In the genomic region with DNA sequence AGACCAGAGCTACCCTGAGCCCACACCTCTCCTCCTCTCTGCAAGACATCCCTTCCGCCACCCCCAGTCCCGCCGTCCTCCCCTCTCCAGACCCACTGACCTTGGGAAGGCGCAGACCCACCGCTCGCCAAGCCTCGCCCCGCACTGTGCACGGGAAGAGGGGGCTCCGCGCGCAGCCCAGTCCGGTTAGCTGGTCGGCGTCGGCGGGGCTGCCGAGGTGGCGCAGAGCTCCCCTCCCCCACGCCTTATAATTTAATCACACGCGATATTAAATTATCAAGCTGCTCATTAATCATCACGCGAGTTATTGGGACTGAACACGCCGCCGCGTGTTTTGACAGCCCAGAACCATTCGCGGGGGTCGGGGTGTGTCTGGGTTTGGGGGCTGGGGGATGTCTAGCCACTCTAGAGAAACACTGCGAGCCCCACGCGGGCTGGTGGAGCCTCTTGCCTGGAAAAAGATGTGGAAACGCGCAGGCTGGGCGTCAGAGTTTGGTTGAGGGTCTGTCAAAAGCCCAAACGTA, we compare ENCODE assay signal across 15 cellular contexts. TPM values are rescaled to one million over a fixed set of nuclear protein-coding genes. Genes with fewer than 3 reads are reported as not detected.
DNase-seq lines count a peak whose midpoint lies in the region; ATAC-seq and TF ChIP-seq lines count a peak whose summit lies in the region.
"Had no signal": no experiment of that assay in that cellular context is flagged by ENCODE, and none has a peak within 500 bp of the region (broad histone marks: within the 10 kb centered on the region; RNA-seq: fewer than 3 reads in every experiment).

LINC00237 (minus strand) TSS at position 188 of the 524 bp plus-strand sequence.

- H3K9ac ChIP-seq in iPS-18a (ENCODE audit: low read length) (no peak within 1 kb of the TSS), smooth muscle cell (ENCODE audit: low read depth) (no peak within 1 kb of the TSS)

- H3K9me3 ChIP-seq in WERI-Rb-1 (ENCODE audit: severe bottlenecking) (peaks cover 6% of the 10 kb centered on the region), iPS-18a (ENCODE audit: control insufficient read depth, low read depth, low read length) (no peaks in the 10 kb centered on the region), smooth muscle cell (replicated peaks; ENCODE audit: low read depth) (no peaks in the 10 kb centered on the region)
- H3K9me3 ChIP-seq: left lung, Peyer's patch had no signal

- H3K36me3 ChIP-seq in WERI-Rb-1, result no peaks in the 10 kb centered on the region
- H3K36me3 ChIP-seq in iPS-18a (ENCODE audit: control insufficient read depth, low read depth, low read length), result no peaks in the 10 kb centered on the region
- no peaks in the 10 kb centered on the region for H3K36me3 ChIP-seq in smooth muscle cell (ENCODE audit: low read depth)
- H3K36me3 ChIP-seq: left lung, Peyer's patch had no signal

- peak within 1 kb of the TSS; percentile 80 for H3K4me2 ChIP-seq in smooth muscle cell

- H3K4me3 ChIP-seq in WERI-Rb-1 (ENCODE audit: low read depth, low read length) (peak within 1 kb of the TSS; percentile 16), iPS-18a (ENCODE audit: low read length) (peak within 1 kb of the TSS; percentile 49), smooth muscle cell (peak within 1 kb of the TSS; percentile 29)
- H3K4me3 ChIP-seq: left lung had no signal

- H2AFZ ChIP-seq in smooth muscle cell (ENCODE audit: low read depth), result peak within 1 kb of the TSS; percentile 37

- no peaks in the 10 kb centered on the region for H3F3A ChIP-seq in smooth muscle cell (ENCODE audit: low read depth)

- WGBS in smooth muscle cell (ENCODE audit: low lambda C conversion rate), result 5% methylated on average over 38 of the region's 38 CpGs

- peak; percentile 50 for DNase-seq in activated CD8-positive, alpha-beta memory T cell treated with anti-CD3 and anti-CD28 coated beads, Interleukin-2, amount 50 U/mL, for 48 hours
- no peak for DNase-seq in activated CD8-positive, alpha-beta memory T cell treated with anti-CD3 and anti-CD28 coated beads, Interleukin-2, amount 50 U/mL, for 4 hours
- DNase-seq in WERI-Rb-1, result no peak
- DNase-seq in smooth muscle cell (lab: John Stamatoyannopoulos, UW; ENCODE audit: unreplicated experiment), result no peak
- no peak for DNase-seq in left lobe of liver (ENCODE audit: low spot score)
- no peak for DNase-seq in NAMALWA (ENCODE audit: low spot score)
- no peak for DNase-seq in pons (ENCODE audit: low spot score)
- DNase-seq: activated naive CD4-positive, alpha-beta T cell treated with anti-CD3 and anti-CD28 coated beads, Interleukin-2, amount 10 ng/mL, durations not matched to agents 7 days and 5 days; NCI-H510A; Peyer's patch had no signal

- H3K27me3 ChIP-seq in WERI-Rb-1 (ENCODE audit: insufficient read depth, low read depth, severe bottlenecking) (peaks cover 82% of the 10 kb centered on the region), iPS-18a (ENCODE audit: control insufficient read depth, insufficient read depth, low read length) (peaks cover 84% of the 10 kb centered on the region), smooth muscle cell (ENCODE audit: low read depth) (peaks cover 99% of the 10 kb centered on the region)

- H3K27ac ChIP-seq in WERI-Rb-1 (no peak within 1 kb of the TSS), iPS-18a (ENCODE audit: low read length) (no peak within 1 kb of the TSS), smooth muscle cell (ENCODE audit: low read depth) (no peak within 1 kb of the TSS)
- H3K27ac ChIP-seq: left lung, Peyer's patch had no signal

- H3K4me1 ChIP-seq in iPS-18a (ENCODE audit: control insufficient read depth, low read depth, low read length) (peaks cover 29% of the 10 kb centered on the region), smooth muscle cell (ENCODE audit: low read depth) (peaks cover 33% of the 10 kb centered on the region)

- TF ChIP-seq CTCF in WERI-Rb-1 (IDR thresholded peaks at IDR 0.05; ENCODE audit: low read depth, low read length), result no peak
- TF ChIP-seq CTCF in smooth muscle cell (IDR thresholded peaks at IDR 0.05; ENCODE audit: borderline replicate concordance, insufficient read depth, poor library complexity, severe bottlenecking), result no peak

- H4K20me1 ChIP-seq in smooth muscle cell (ENCODE audit: low read depth), result no peaks in the 10 kb centered on the region

- no peak for ATAC-seq in left lobe of liver
- ATAC-seq: left lung had no signal

- H3K79me2 ChIP-seq in smooth muscle cell (ENCODE audit: low read depth), result no peaks in the 10 kb centered on the region

RNA-seq across cellular contexts. Expression of gene LINC00237, which starts in this region (rescaled TPM):
- total RNA-seq in smooth muscle cell, result not detected in 2 replicates
- polyA plus RNA-seq in smooth muscle cell, result not detected in 2 replicates
- total RNA-seq in left lobe of liver, result not detected
- total RNA-seq: left lung, omental fat pad, Peyer's patch, T-cell had no signal
- polyA plus RNA-seq: AG04450 had no signal
